In genomic region chr19:48799358-48800300, GRCh38 we compare ENCODE assay signal across 28 cellular contexts. TPM values are rescaled to one million over a fixed set of nuclear protein-coding genes. Genes with fewer than 3 reads are reported as not detected.
A peak's percentile ranks its signal among the peaks of the same experiment; 100 is the strongest.
DNase-seq lines count a peak whose midpoint lies in the region; ATAC-seq, FAIRE-seq and TF ChIP-seq lines count a peak whose summit lies in the region.
"Had no signal": no experiment of that assay in that cellular context is flagged by ENCODE, and none has a peak within 500 bp of the region (broad histone marks: within the 10 kb centered on the region; RNA-seq: fewer than 3 reads in every experiment).

No MANE protein-coding gene starts in this region.

- dilution Hi-C loops in mammary epithelial cell (cut with HindIII; ENCODE audit: low sequenced_read_pairs), result loop anchor here (5.0 to 10.0 kb wide), 5 partner anchors 77 to 455 kb away; partner anchors contain the start of genes FTL, NTN5, SYNGR4 and TMEM143

- BruUV-seq in MCF 10A (replicated peaks; lab: Mats Ljungman, UMichigan) (no TSS peak), mammary epithelial cell (replicated peaks; lab: Mats Ljungman, UMichigan) (no TSS peak)

- no peak for FAIRE-seq in H54 (lab: Jason Lieb, UNC)
- FAIRE-seq: G401.6 had no signal

- no peak for DNase-seq in MCF 10A (ENCODE audit: unreplicated experiment)
- DNase-seq in breast epithelium (ENCODE audit: low spot score in 2 of 2), result no peak
- DNase-seq in mammary epithelial cell, result no peak
- DNase-seq in cardiac septum (ENCODE audit: low spot score), result no peak
- no peak for DNase-seq in H54 (ENCODE audit: insufficient read length, low spot score)
- DNase-seq: 8988T; activated B cell treated with CpG ODN at 0.5 μM for 24 hours; activated CD8-positive, alpha-beta T cell treated with anti-CD3 and anti-CD28 coated beads, Interleukin-2, amount 10 ng/mL, durations not matched to agents 7 days and 5 days; activated T-cell treated with anti-CD3 and anti-CD28 coated beads, Interleukin-2, amount 50 U/mL, for 48 hours; effector memory CD4-positive, alpha-beta T cell; heart right ventricle; NCI-H1105; NCI-H524 treated with DMSO at 0.1 percent for 48 hours; Right ventricle myocardium superior; stimulated activated CD8-positive, alpha-beta memory T cell treated with anti-CD3 and anti-CD28 coated beads, Interleukin-4, amount 100 ng/mL, for 48 hours had no signal

- H3K4me3 ChIP-seq in breast epithelium (no peak overlapping the region), mammary epithelial cell (replicated peaks in 1 of 3; ENCODE audit: insufficient read depth in 1 of 3, low read depth in 2 of 3, low read length in 3 of 3) (no peak overlapping the region), iPS-20b (ENCODE audit: low read length) (peak overlapping the region; percentile 29; the same call in 1 of the 2 replicates)
- H3K4me3 ChIP-seq: heart right ventricle had no signal

- H3K9me3 Mint-ChIP-seq in MCF 10A (ENCODE audit: unreplicated experiment), result no peaks in the 10 kb centered on the region
- H3K9me3 Mint-ChIP-seq: activated B cell treated with CpG ODN at 0.5 μM for 24 hours; activated naive CD4-positive, alpha-beta T cell treated with anti-CD3 and anti-CD28 coated beads, Interleukin-2, amount 50 U/mL, for 24 hours; memory B cell; nephron; T-helper 1 cell treated with Interleukin-12 subunit alpha and Interleukin-12 subunit beta and Interleukin-4 antibody, amounts not matched to agents 30 μg/mL and 1 μg/mL, for 36 hours had no signal

- peaks cover 6% of the 10 kb centered on the region for H3K36me3 Mint-ChIP-seq in MCF 10A (ENCODE audit: insufficient read depth, unreplicated experiment)
- H3K36me3 Mint-ChIP-seq: activated naive CD4-positive, alpha-beta T cell treated with anti-CD3 and anti-CD28 coated beads, Interleukin-2, amount 50 U/mL, for 24 hours had no signal

- H2AFZ ChIP-seq in mammary epithelial cell (ENCODE audit: low read depth, low read length), result peak overlapping the region; percentile 14

- no peaks in the 10 kb centered on the region for H3K27me3 Mint-ChIP-seq in MCF 10A (ENCODE audit: insufficient read depth, unreplicated experiment)
- H3K27me3 Mint-ChIP-seq: activated B cell treated with CpG ODN at 0.5 μM for 24 hours; activated naive CD4-positive, alpha-beta T cell treated with anti-CD3 and anti-CD28 coated beads, Interleukin-2, amount 50 U/mL, for 24 hours; memory B cell had no signal

- no peaks in the 10 kb centered on the region for H3K9me3 ChIP-seq in breast epithelium
- H3K9me3 ChIP-seq in mammary epithelial cell (replicated peaks; ENCODE audit: insufficient read depth, low read length), result no peaks in the 10 kb centered on the region
- no peaks in the 10 kb centered on the region for H3K9me3 ChIP-seq in iPS-20b (ENCODE audit: insufficient read depth, low read depth, low read length)
- H3K9me3 ChIP-seq: heart right ventricle had no signal

- TF ChIP-seq CTCF in MCF 10A (IDR thresholded peaks at IDR 0.05; ENCODE audit: unreplicated experiment), result no peak
- TF ChIP-seq CTCF in breast epithelium (IDR thresholded peaks at IDR 0.05), result no peak
- no peak for TF ChIP-seq CTCF in mammary epithelial cell (conservative IDR thresholded peaks at IDR 0.05 in 1 of 2, IDR thresholded peaks at IDR 0.05 in 1 of 2; ENCODE audit: extremely low read depth in 1 of 2, insufficient read depth in 1 of 2, low read depth in 1 of 2, low read length in 2 of 2)

- H3K27me3 ChIP-seq in breast epithelium, result no peaks in the 10 kb centered on the region
- no peaks in the 10 kb centered on the region for H3K27me3 ChIP-seq in mammary epithelial cell (ENCODE audit: insufficient read depth, low read length)
- no peaks in the 10 kb centered on the region for H3K27me3 ChIP-seq in iPS-20b (ENCODE audit: insufficient read depth, low read length)
- H3K27me3 ChIP-seq: brain microvascular endothelial cell, heart right ventricle had no signal

- H3K27ac Mint-ChIP-seq in MCF 10A (ENCODE audit: low read depth, unreplicated experiment), result peak overlapping the region; percentile 9
- H3K27ac Mint-ChIP-seq: activated B cell treated with CpG ODN at 0.5 μM for 24 hours; activated naive CD4-positive, alpha-beta T cell treated with anti-CD3 and anti-CD28 coated beads, Interleukin-2, amount 50 U/mL, for 24 hours; memory B cell; nephron; T-helper 1 cell treated with Interleukin-12 subunit alpha and Interleukin-12 subunit beta and Interleukin-4 antibody, amounts not matched to agents 30 μg/mL and 1 μg/mL, for 36 hours had no signal

- H3K36me3 ChIP-seq in breast epithelium (no peaks in the 10 kb centered on the region), mammary epithelial cell (ENCODE audit: insufficient read depth, low read length) (no peaks in the 10 kb centered on the region), iPS-20b (ENCODE audit: insufficient read depth, low read depth, low read length) (no peaks in the 10 kb centered on the region)
- H3K36me3 ChIP-seq: brain microvascular endothelial cell had no signal

- POLR2A ChIA-PET in MCF 10A (lab: Yijun Ruan, JAX), result interaction anchor here (1.1 to 2.5 kb wide), 3 partner anchors 11 to 154 kb away, joined by 4 to 8 read pairs (median 5); partner anchors contain the start of genes BCAT2 and CA11

- H3K4me1 Mint-ChIP-seq in MCF 10A (ENCODE audit: insufficient read depth, unreplicated experiment), result peaks cover 2% of the 10 kb centered on the region

- ATAC-seq in GM18870 (IDR thresholded peaks at IDR 0.05; ENCODE audit: unreplicated experiment), result no peak
- ATAC-seq in HG03378 (IDR thresholded peaks at IDR 0.05; ENCODE audit: unreplicated experiment), result no peak
- ATAC-seq: activated CD8-positive, alpha-beta T cell treated with anti-CD3 and anti-CD28 coated beads, Interleukin-2, amount 10 ng/mL, durations not matched to agents 7 days and 5 days; heart right ventricle had no signal

- no peak overlapping the region for H3K4me3 Mint-ChIP-seq in MCF 10A (ENCODE audit: unreplicated experiment)
- H3K4me3 Mint-ChIP-seq: activated B cell treated with CpG ODN at 0.5 μM for 24 hours; activated CD8-positive, alpha-beta T cell treated with anti-CD3 and anti-CD28 coated beads, Interleukin-2, amount 10 ng/mL, durations not matched to agents 7 days and 5 days; activated naive CD4-positive, alpha-beta T cell treated with anti-CD3 and anti-CD28 coated beads, Interleukin-2, amount 50 U/mL, for 24 hours; memory B cell; nephron; T-helper 1 cell treated with Interleukin-12 subunit alpha and Interleukin-12 subunit beta and Interleukin-4 antibody, amounts not matched to agents 30 μg/mL and 1 μg/mL, for 36 hours had no signal

- no peak overlapping the region for H3K9ac ChIP-seq in mammary epithelial cell (ENCODE audit: insufficient read depth, low read length)
- peak overlapping the region; percentile 21; the same call in 1 of the 2 replicates for H3K9ac ChIP-seq in iPS-20b (ENCODE audit: low read depth, low read length)
- H3K9ac ChIP-seq: KMS-11 had no signal

- no peaks in the 10 kb centered on the region for H3K4me1 ChIP-seq in breast epithelium
- H3K4me1 ChIP-seq in mammary epithelial cell (ENCODE audit: insufficient read depth, low read length), result peaks cover 21% of the 10 kb centered on the region
- peaks cover 7% of the 10 kb centered on the region; the same call in 1 of the 2 replicates for H3K4me1 ChIP-seq in iPS-20b (ENCODE audit: insufficient read depth, low read length)

- H4K20me1 ChIP-seq in mammary epithelial cell (ENCODE audit: insufficient read depth, low read length), result no peaks in the 10 kb centered on the region

- WGBS in mammary epithelial cell (ENCODE audit: low coverage, missing lambda C conversion rate), result 87% methylated on average over 10 of the region's 44 CpGs

- H3K27ac ChIP-seq in breast epithelium, result peak overlapping the region in 1 of 2 donors; percentile 14
- peak overlapping the region; percentile 36 for H3K27ac ChIP-seq in mammary epithelial cell (ENCODE audit: insufficient read depth, low read depth, low read length)
- peak overlapping the region; percentile 14 for H3K27ac ChIP-seq in iPS-20b (ENCODE audit: low read length)
- H3K27ac ChIP-seq: brain microvascular endothelial cell, C4-2B, heart right ventricle, HL-60, KMS-11 had no signal

- CTCF ChIA-PET in MCF 10A (lab: Yijun Ruan, JAX), result interaction anchor here (0.6 to 2.1 kb wide), 6 partner anchors 8 to 1555 kb away, joined by 3 to 7 read pairs (median 4); partner anchors contain the start of gene HSD17B14
- CTCF ChIA-PET in mammary epithelial cell (lab: Charles Lee; ENCODE audit: low non-redundant PET), result no interaction called here

- intact Hi-C loops in MCF 10A (cut with micrococcal nuclease), result no loop called here
- intact Hi-C loops in breast epithelium (cut with DNase I; ENCODE audit: low total_unique reads), result loop anchor here (5.0 kb wide), 1 partner anchor 33 kb away; no protein-coding TSS in a partner anchor
- intact Hi-C loops in mammary epithelial cell (cut with micrococcal nuclease), result no loop called here
- intact Hi-C loops in cardiac septum (cut with DNase I), result loop anchor here (5.0 kb wide), 1 partner anchor 168 kb away; the partner anchor contains the start of gene FTL

- TF ChIP-seq POLR2A in breast epithelium (IDR thresholded peaks at IDR 0.05) (no peak), H54 (IDR thresholded peaks at IDR 0.05; ENCODE audit: low read depth, low read length) (no peak)

- peak overlapping the region; percentile 53 for H3K4me2 ChIP-seq in mammary epithelial cell (ENCODE audit: insufficient read depth, low read depth, low read length)
- H3K4me2 ChIP-seq: KMS-11 had no signal

- no peaks in the 10 kb centered on the region for H3K79me2 ChIP-seq in mammary epithelial cell (ENCODE audit: insufficient read depth, low read length)

- in situ Hi-C loops in mammary epithelial cell (cut with MboI; ENCODE audit: low sequenced_read_pairs in 2 of 2), result loop anchor here in 1 of 2 donors (25.0 kb wide), 2 partner anchors 163 to 413 kb away; partner anchors contain the start of genes BAX and FTL

RNA-seq across cellular contexts. Expression of gene BCAT2, which starts 11.2 kb away (rescaled TPM):
- total RNA-seq in MCF 10A (2022) (40.7 and 48.2 TPM in 2 replicates), breast epithelium (10 to 100 TPM; 26.9 to 49.0 (median 28.8) TPM), mammary epithelial cell (10 to 100 TPM; 32.2 to 44.6 TPM), cardiac septum (48.9 TPM)
- 43.9 TPM for polyA plus RNA-seq in mammary epithelial cell
- polyA minus RNA-seq in mammary epithelial cell, result 33.0 TPM

RNA-seq across cellular contexts. Expression of gene HSD17B14, which starts 36.7 kb away (rescaled TPM):
- total RNA-seq in MCF 10A (2022), result 0.26 and 0.32 TPM in 2 replicates
- 10 to 100 TPM; 13.1 to 18.6 (median 14.6) TPM for total RNA-seq in breast epithelium
- 1 to 10 TPM in 1 of 2 donors, not detected in 1; 3.0 TPM for total RNA-seq in mammary epithelial cell
- 0.29 TPM for polyA plus RNA-seq in mammary epithelial cell
- polyA minus RNA-seq in mammary epithelial cell, result not detected
- 1.9 TPM for total RNA-seq in cardiac septum

RNA-seq across cellular contexts. Expression of gene FGF21, which starts 44.3 kb away (rescaled TPM):
- 0.49 and 0.93 TPM in 2 replicates for total RNA-seq in MCF 10A (2022)
- total RNA-seq in breast epithelium, result not detected
- not detected for total RNA-seq in mammary epithelial cell
- not detected for polyA plus RNA-seq in mammary epithelial cell
- polyA minus RNA-seq in mammary epithelial cell, result not detected
- total RNA-seq in cardiac septum, result not detected
- total RNA-seq: activated B cell treated with CpG ODN at 0.5 μM for 24 hours; activated CD8-positive, alpha-beta T cell treated with anti-CD3 and anti-CD28 coated beads, Interleukin-2, amount 10 ng/mL, durations not matched to agents 7 days and 5 days; heart right ventricle; pulmonary artery endothelial cell; Right ventricle myocardium superior had no signal
- polyA plus RNA-seq: heart right ventricle had no signal

RNA-seq across cellular contexts. Expression of gene FUT1, which starts 47.2 kb away (rescaled TPM):
- total RNA-seq in MCF 10A (2022), result 10.5 and 14.7 TPM in 2 replicates
- total RNA-seq in breast epithelium, result 1 to 10 TPM in 2 of 3 donors, under 1 TPM in 1; 0.48 to 6.2 (median 3.1) TPM
- total RNA-seq in mammary epithelial cell, result 10 to 100 TPM; 13.9 to 15.2 TPM
- 6.4 TPM for polyA plus RNA-seq in mammary epithelial cell
- 9.0 TPM for polyA minus RNA-seq in mammary epithelial cell
- total RNA-seq in cardiac septum, result 1.6 TPM
- total RNA-seq: activated B cell treated with CpG ODN at 0.5 μM for 24 hours had no signal

RNA-seq across cellular contexts. Expression of gene IZUMO1, which starts 52.9 kb away (rescaled TPM):
- 3.5 and 4.2 TPM in 2 replicates for total RNA-seq in MCF 10A (2022)
- total RNA-seq in breast epithelium, result under 1 TPM in 1 of 3 donors, not detected in 2; 0.29 TPM
- total RNA-seq in mammary epithelial cell, result 1 to 10 TPM in 1 of 2 donors, under 1 TPM in 1; 0.50 to 7.8 TPM
- polyA plus RNA-seq in mammary epithelial cell, result 0.12 TPM
- polyA minus RNA-seq in mammary epithelial cell, result not detected
- total RNA-seq in cardiac septum, result 0.83 TPM
- total RNA-seq: activated B cell treated with CpG ODN at 0.5 μM for 24 hours; activated CD8-positive, alpha-beta T cell treated with anti-CD3 and anti-CD28 coated beads, Interleukin-2, amount 10 ng/mL, durations not matched to agents 7 days and 5 days had no signal

Comparison
In these comparisons a context has a peak if more than half of its experiments do, and no peak if none do; other contexts are left out.
1. intact Hi-C loops: an anchor here in breast epithelium (5.0 kb wide) and cardiac septum (5.0 kb wide); none called in MCF 10A and mammary epithelial cell.